Comparison of ENCODE assay signal across 15 cellular contexts in genomic region chr1:171611306-171611705, GRCh38. TPM values are rescaled to one million over a fixed set of nuclear protein-coding genes. Genes with fewer than 3 reads are reported as not detected.
A peak's percentile ranks its signal among the peaks of the same experiment; 100 is the strongest.
DNase-seq lines count a peak whose midpoint lies in the region; ATAC-seq and TF ChIP-seq lines count a peak whose summit lies in the region.
"Had no signal": no experiment of that assay in that cellular context is flagged by ENCODE, and none has a peak within 500 bp of the region (broad histone marks: within the 10 kb centered on the region; RNA-seq: fewer than 3 reads in every experiment).

No MANE protein-coding gene starts in this region.

- H3K79me1 ChIP-seq in IMR-90 (ENCODE audit: low read depth in 1 of 2, low read length in 2 of 2), result no peaks in the 10 kb centered on the region

- H3K18ac ChIP-seq in IMR-90 (ENCODE audit: low read depth, low read length), result no peak overlapping the region

- H2BK120ac ChIP-seq in IMR-90 (ENCODE audit: low read depth, low read length), result no peak overlapping the region

- no peak for TF ChIP-seq RAD21 in IMR-90 (IDR thresholded peaks at IDR 0.05; ENCODE audit: low read length)

- DNase-seq in AG09309 (ENCODE audit: low read depth) (peak; percentile 20), IMR-90 (peak; percentile 38), epithelial cell of esophagus (ENCODE audit: low read depth) (peak; percentile 9), kidney tubule cell (ENCODE audit: low spot score) (peak; percentile 23), type B pancreatic cell (ENCODE audit: extremely low spot score, unreplicated experiment) (no peak), GM10266 (ENCODE audit: extremely low spot score) (no peak)
- no peak for DNase-seq in stimulated activated CD4-positive, alpha-beta T cell treated with anti-CD3 and anti-CD28 coated beads, Interleukin-2, amount 100 ng/mL, for 48 hours
- no peak for DNase-seq in activated CD8-positive, alpha-beta memory T cell treated with anti-CD3 and anti-CD28 coated beads, Interleukin-2, amount 10 ng/mL, durations not matched to agents 7 days and 5 days
- DNase-seq: BE2C; CD8-positive, alpha-beta memory T cell; NCI-H2081; NCI-H2227 treated with DMSO at 0.1 percent for 48 hours; NCI-H526; Right ventricle myocardium superior had no signal

- H2AK5ac ChIP-seq in IMR-90 (ENCODE audit: low read depth, low read length), result no peak overlapping the region

- H3K36me3 ChIP-seq in IMR-90 (ENCODE audit: control insufficient read depth, insufficient read depth, low read length), result no peaks in the 10 kb centered on the region
- H3K36me3 ChIP-seq: BE2C had no signal

- no peak overlapping the region for H3K4ac ChIP-seq in IMR-90 (ENCODE audit: low read depth, low read length)

- no peak overlapping the region for H3K56ac ChIP-seq in IMR-90 (ENCODE audit: extremely low read depth, insufficient read depth, low read length)

- TF ChIP-seq CTCF in AG09309 (IDR thresholded peaks at IDR 0.05; ENCODE audit: control insufficient read depth, insufficient read depth, low read depth, low read length, missing control alignments) (no peak), IMR-90 (conservative IDR thresholded peaks at IDR 0.05; ENCODE audit: low read depth, low read length) (no peak), epithelial cell of esophagus (IDR thresholded peaks at IDR 0.05; ENCODE audit: insufficient read depth, low read depth, low read length, missing control alignments) (no peak), type B pancreatic cell (conservative IDR thresholded peaks at IDR 0.05) (no peak), GM10266 (IDR thresholded peaks at IDR 0.05; ENCODE audit: control insufficient read depth, insufficient read depth, low read depth, missing control alignments) (no peak)

- no peaks in the 10 kb centered on the region for H3K36me3 Mint-ChIP-seq in activated CD8-positive, alpha-beta memory T cell treated with anti-CD3 and anti-CD28 coated beads, Interleukin-2, amount 10 ng/mL, durations not matched to agents 7 days and 5 days
- H3K36me3 Mint-ChIP-seq in type B pancreatic cell, result no peaks in the 10 kb centered on the region
- H3K36me3 Mint-ChIP-seq: CD8-positive, alpha-beta memory T cell had no signal

- no peak for ATAC-seq in IMR-90 (ENCODE audit: low read depth)
- no peak for ATAC-seq in activated CD8-positive, alpha-beta memory T cell treated with anti-CD3 and anti-CD28 coated beads, Interleukin-2, amount 10 ng/mL, durations not matched to agents 7 days and 5 days
- ATAC-seq: A549 had no signal

- POLR2A ChIA-PET in IMR-90 (lab: Charles Lee; ENCODE audit: unreplicated experiment), result no interaction called here

- H2AFZ ChIP-seq in IMR-90 (replicated peaks; ENCODE audit: low read length, poor library complexity), result no peak overlapping the region

- intact Hi-C loops in IMR-90 (cut with micrococcal nuclease), result no loop called here

- no peak overlapping the region for H2BK15ac ChIP-seq in IMR-90 (ENCODE audit: low read depth, low read length)

- no peaks in the 10 kb centered on the region for H4K20me1 ChIP-seq in IMR-90 (ENCODE audit: insufficient read depth, low read length)

- H3K27me3 Mint-ChIP-seq in activated CD8-positive, alpha-beta memory T cell treated with anti-CD3 and anti-CD28 coated beads, Interleukin-2, amount 10 ng/mL, durations not matched to agents 7 days and 5 days, result no peaks in the 10 kb centered on the region
- no peaks in the 10 kb centered on the region for H3K27me3 Mint-ChIP-seq in type B pancreatic cell
- H3K27me3 Mint-ChIP-seq: CD8-positive, alpha-beta memory T cell had no signal

- H3K4me2 ChIP-seq in IMR-90 (ENCODE audit: low read depth, low read length), result no peak overlapping the region
- H3K4me2 ChIP-seq: A549 had no signal

- H3K9me3 Mint-ChIP-seq in activated CD8-positive, alpha-beta memory T cell treated with anti-CD3 and anti-CD28 coated beads, Interleukin-2, amount 10 ng/mL, durations not matched to agents 7 days and 5 days (ENCODE audit: low read depth), result no peaks in the 10 kb centered on the region
- no peaks in the 10 kb centered on the region for H3K9me3 Mint-ChIP-seq in type B pancreatic cell
- H3K9me3 Mint-ChIP-seq: CD8-positive, alpha-beta memory T cell had no signal

- no peak overlapping the region for H2AK9ac ChIP-seq in IMR-90 (replicated peaks; ENCODE audit: low read depth, low read length, poor library complexity)

- H3K27ac ChIP-seq in IMR-90 (ENCODE audit: insufficient read depth, low read length), result no peak overlapping the region
- H3K27ac ChIP-seq: A549 had no signal

- H3K9ac ChIP-seq in IMR-90 (ENCODE audit: low read depth, low read length), result no peak overlapping the region

- H3K9me3 ChIP-seq in IMR-90 (ENCODE audit: control insufficient read depth, insufficient read depth, low read length), result no peaks in the 10 kb centered on the region
- H3K9me3 ChIP-seq: A549, BE2C had no signal

- H4K91ac ChIP-seq in IMR-90 (ENCODE audit: insufficient read depth, low read depth, low read length), result no peak overlapping the region

- H3K4me3 ChIP-seq in AG09309 (ENCODE audit: control insufficient read depth, low read depth, low read length), result no peak overlapping the region
- no peak overlapping the region for H3K4me3 ChIP-seq in IMR-90 (ENCODE audit: insufficient read depth, low read depth, low read length)
- H3K4me3 ChIP-seq in epithelial cell of esophagus (ENCODE audit: low read length), result no peak overlapping the region
- H3K4me3 ChIP-seq: A549 had no signal

- no peak overlapping the region for H3K14ac ChIP-seq in IMR-90 (replicated peaks; ENCODE audit: low read depth, low read length)

- no peak overlapping the region for H3K27ac Mint-ChIP-seq in activated CD8-positive, alpha-beta memory T cell treated with anti-CD3 and anti-CD28 coated beads, Interleukin-2, amount 10 ng/mL, durations not matched to agents 7 days and 5 days
- H3K27ac Mint-ChIP-seq in type B pancreatic cell, result no peak overlapping the region
- H3K27ac Mint-ChIP-seq: CD8-positive, alpha-beta memory T cell had no signal

- no peak overlapping the region for H4K8ac ChIP-seq in IMR-90 (ENCODE audit: low read depth in 2 of 2, low read length in 2 of 2)

- no peak overlapping the region for H2BK20ac ChIP-seq in IMR-90 (ENCODE audit: low read depth, low read length)

- H3K4me3 Mint-ChIP-seq in activated CD8-positive, alpha-beta memory T cell treated with anti-CD3 and anti-CD28 coated beads, Interleukin-2, amount 10 ng/mL, durations not matched to agents 7 days and 5 days, result no peak overlapping the region
- no peak overlapping the region for H3K4me3 Mint-ChIP-seq in type B pancreatic cell
- H3K4me3 Mint-ChIP-seq: CD8-positive, alpha-beta memory T cell had no signal

- no TSS peak for BruUV-seq in IMR-90 (replicated peaks; lab: Mats Ljungman, UMichigan)

- WGBS in IMR-90 (ENCODE audit: extremely low coverage in 2 of 2, insufficient read length in 1 of 2), 2 experiments, result 63% methylated on average over 1 of the region's 2 CpGs; no CpG with 5 or more reads in 1 of the 2 experiments

- no peaks in the 10 kb centered on the region for H3K27me3 ChIP-seq in IMR-90 (ENCODE audit: control insufficient read depth, insufficient read depth, low read length)
- H3K27me3 ChIP-seq: BE2C had no signal

- CTCF ChIA-PET in IMR-90 (lab: Yijun Ruan, JAX), result no interaction called here
- CTCF ChIA-PET in activated CD8-positive, alpha-beta memory T cell treated with anti-CD3 and anti-CD28 coated beads, Interleukin-2, amount 10 ng/mL, durations not matched to agents 7 days and 5 days (lab: Charles Lee), result interaction anchor here (1.1 kb wide), 1 partner anchor 33 kb away, joined by 3 read pairs; no protein-coding TSS in a partner anchor

- no peak overlapping the region for H3K23ac ChIP-seq in IMR-90 (ENCODE audit: low read depth, low read length)

- H2BK5ac ChIP-seq in IMR-90 (ENCODE audit: low read depth, low read length, poor library complexity, severe bottlenecking), result no peak overlapping the region

- no peaks in the 10 kb centered on the region for H3K4me1 ChIP-seq in IMR-90 (ENCODE audit: control insufficient read depth, insufficient read depth, low read length)
- H3K4me1 ChIP-seq: A549, BE2C had no signal

- no peaks in the 10 kb centered on the region for H3K4me1 Mint-ChIP-seq in activated CD8-positive, alpha-beta memory T cell treated with anti-CD3 and anti-CD28 coated beads, Interleukin-2, amount 10 ng/mL, durations not matched to agents 7 days and 5 days
- H3K4me1 Mint-ChIP-seq in type B pancreatic cell (ENCODE audit: unreplicated experiment), result no peaks in the 10 kb centered on the region
- H3K4me1 Mint-ChIP-seq: CD8-positive, alpha-beta memory T cell had no signal

- no peaks in the 10 kb centered on the region for H3K9me1 ChIP-seq in IMR-90 (ENCODE audit: insufficient read depth, low read length)

- H4K5ac ChIP-seq in IMR-90 (ENCODE audit: low read depth, low read length), result no peak overlapping the region

- in situ Hi-C loops in IMR-90 (cut with MboI; ENCODE audit: low sequenced_read_pairs), result no loop called here

- TF ChIP-seq POLR2A in IMR-90 (IDR thresholded peaks at IDR 0.05; ENCODE audit: low read depth, low read length), result no peak

- dilution Hi-C loops in IMR-90 (cut with HindIII; ENCODE audit: low sequenced_read_pairs, unreplicated experiment), result no loop called here

TF ChIP-seq in IMR-90, 13 proteins besides CTCF, POLR2A, EP300 and RAD21:
- no peak for TF ChIP-seq RCOR1 (IDR thresholded peaks at IDR 0.05; ENCODE audit: insufficient replicate concordance, low read length)
- TF ChIP-seq RFX5 (IDR thresholded peaks at IDR 0.05; ENCODE audit: low read depth, low read length), result no peak
- TF ChIP-seq FOS (IDR thresholded peaks at IDR 0.05; ENCODE audit: low read depth, low read length), result no peak

RNA-seq across cellular contexts. Expression of gene MYOCOS, which starts 10.7 kb away (rescaled TPM):
- total RNA-seq in IMR-90 (2012; rRNA removed), result not detected in 2 replicates
- polyA plus RNA-seq in IMR-90 (2012; rRNA removed), result not detected in 2 replicates
- polyA plus RNA-seq in IMR-90 (2012; cell fraction: cytosol; rRNA removed), result not detected in 2 replicates
- polyA plus RNA-seq in IMR-90 (2012; cell fraction: nucleus; rRNA removed; ENCODE audit: low replicate concordance), result not detected in 2 replicates
- total RNA-seq in activated CD8-positive, alpha-beta memory T cell treated with anti-CD3 and anti-CD28 coated beads, Interleukin-2, amount 10 ng/mL, durations not matched to agents 7 days and 5 days, result not detected
- total RNA-seq in type B pancreatic cell (ENCODE audit: low replicate concordance), result not detected in 2 replicates
- total RNA-seq: CD8-positive, alpha-beta memory T cell; Right ventricle myocardium superior had no signal
- polyA plus RNA-seq: A549; CD8-positive, alpha-beta memory T cell had no signal

RNA-seq across cellular contexts. Expression of gene MYOC, which starts 41.2 kb away (rescaled TPM):
- not detected in 2 replicates for total RNA-seq in IMR-90 (2012; rRNA removed)
- not detected in 2 replicates for polyA plus RNA-seq in IMR-90 (2012; rRNA removed)
- not detected in 2 replicates for polyA plus RNA-seq in IMR-90 (2012; cell fraction: cytosol; rRNA removed)
- polyA plus RNA-seq in IMR-90 (2012; cell fraction: nucleus; rRNA removed; ENCODE audit: low replicate concordance), result not detected in 2 replicates
- not detected for total RNA-seq in activated CD8-positive, alpha-beta memory T cell treated with anti-CD3 and anti-CD28 coated beads, Interleukin-2, amount 10 ng/mL, durations not matched to agents 7 days and 5 days
- total RNA-seq in type B pancreatic cell (ENCODE audit: low replicate concordance), result not detected in 2 replicates
- total RNA-seq: CD8-positive, alpha-beta memory T cell had no signal
- polyA plus RNA-seq: A549; CD8-positive, alpha-beta memory T cell had no signal

Comparison
In these comparisons a context has a peak if more than half of its experiments do, and no peak if none do; other contexts are left out.
1. DNase-seq: peak in AG09309 (single experiment), IMR-90 (single experiment), epithelial cell of esophagus (single experiment) and kidney tubule cell (single experiment); none in stimulated activated CD4-positive, alpha-beta T cell treated with anti-CD3 and anti-CD28 coated beads, Interleukin-2, amount 100 ng/mL, for 48 hours (0 of 2), activated CD8-positive, alpha-beta memory T cell treated with anti-CD3 and anti-CD28 coated beads, Interleukin-2, amount 10 ng/mL, durations not matched to agents 7 days and 5 days (single experiment), type B pancreatic cell (single experiment) and GM10266 (single experiment).